Comparison of ENCODE assay signal across 8 cellular contexts in the genomic region with DNA sequence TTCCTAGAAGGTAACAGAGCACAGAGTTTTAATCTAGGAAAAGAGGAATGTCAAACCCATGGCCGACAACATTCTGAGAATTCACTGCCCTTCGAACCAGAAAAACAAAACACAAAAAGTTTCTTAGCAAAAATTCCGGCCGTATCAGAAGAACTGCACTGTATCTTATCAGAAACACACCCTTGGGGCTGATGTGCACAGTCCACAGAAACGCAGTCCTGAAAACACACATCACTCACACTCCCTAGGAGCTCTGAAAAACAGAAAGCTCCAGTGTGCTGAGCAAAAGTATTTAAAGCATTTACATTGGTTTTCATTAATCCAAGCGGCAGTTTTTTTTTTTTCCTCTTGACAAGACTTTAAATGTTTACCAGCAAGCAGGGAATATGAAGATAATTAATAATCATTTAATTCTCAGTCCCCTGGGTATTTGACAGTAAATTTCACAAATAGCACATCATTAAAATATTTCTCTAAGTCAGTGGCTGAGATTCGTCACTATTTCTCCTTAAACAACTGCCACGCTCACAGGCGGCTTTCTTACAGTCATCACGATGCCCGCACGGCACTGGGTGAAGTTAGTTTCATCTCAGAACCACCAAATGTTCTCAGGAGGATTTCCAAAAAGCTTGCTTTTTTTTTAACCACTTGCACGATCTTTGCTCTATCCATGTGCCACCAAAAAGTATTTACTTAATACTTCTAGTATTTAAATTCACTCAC. TPM values are rescaled to one million over a fixed set of nuclear protein-coding genes. Genes with fewer than 3 reads are reported as not detected.
A peak's percentile ranks its signal among the peaks of the same experiment; 100 is the strongest.
DNase-seq lines count a peak whose midpoint lies in the region; ATAC-seq and TF ChIP-seq lines count a peak whose summit lies in the region.

No MANE protein-coding gene starts in this region.

- TF ChIP-seq CTCF in GM12864 (IDR thresholded peaks at IDR 0.05; ENCODE audit: low read depth, low read length, missing control alignments): no peak

- H3K4me3 ChIP-seq in GM12864 (ENCODE audit: low read depth, low read length) (peak overlapping the region; percentile 11; the same call in 1 of the 2 replicates), H7 (ENCODE audit: insufficient read depth, low read depth, low read length) (no peak overlapping the region)

- no peak for TF ChIP-seq POLR2A in erythroblast (IDR thresholded peaks at IDR 0.05; ENCODE audit: low read length)

- peak; percentile 30 to 31 for ATAC-seq in activated CD4-positive, CD25-positive, alpha-beta regulatory T cell treated with anti-CD3 and anti-CD28 coated beads, Interleukin-2, amount 50 U/mL, for 24 hours
- ATAC-seq in GM18870 (IDR thresholded peaks at IDR 0.05; ENCODE audit: unreplicated experiment): no peak

- H3K36me3 ChIP-seq in H7 (replicated peaks; ENCODE audit: control insufficient read depth, insufficient read depth, low read length): no peaks in the 10 kb centered on the region

- DNase-seq in GM12864 (ENCODE audit: low read depth) (no peak), erythroblast (lab: John Stamatoyannopoulos, UW) (peak; percentile 64 to 77), H7 (no peak), NCI-H1417 treated with DMSO at 0.1 percent for 48 hours (lab: John Stamatoyannopoulos, UW) (no peak), NCI-H187 treated with DMSO at 0.1 percent for 48 hours (lab: John Stamatoyannopoulos, UW) (no peak)
- peak; percentile 74 for DNase-seq in stimulated activated CD4-positive, alpha-beta T cell treated with anti-CD3 and anti-CD28 coated beads, Interleukin-4, amount 100 ng/mL, for 24 hours

- no peaks in the 10 kb centered on the region for H3K27me3 ChIP-seq in H7 (ENCODE audit: control insufficient read depth, insufficient read depth, low read length)

RNA-seq across cellular contexts. Expression of a gene that starts 13.3 kb away (rescaled TPM):
- total RNA-seq in H7 (2014; rRNA removed; shearing (Covaris generic)): 0.28 and 0.48 TPM in 2 replicates

Comparison
In these comparisons a context has a peak if more than half of its experiments do, and no peak if none do; other contexts are left out.
1. DNase-seq: peak in erythroblast (2 of 2) and stimulated activated CD4-positive, alpha-beta T cell treated with anti-CD3 and anti-CD28 coated beads, Interleukin-4, amount 100 ng/mL, for 24 hours (single experiment); none in GM12864 (single experiment), H7 (single experiment), NCI-H1417 treated with DMSO at 0.1 percent for 48 hours (single experiment) and NCI-H187 treated with DMSO at 0.1 percent for 48 hours (single experiment).